23 cellular contexts compared by ENCODE assay signal in genomic region chr4:71202703-71203102, GRCh38.
A peak's percentile ranks its signal among the peaks of the same experiment; 100 is the strongest.
DNase-seq lines count a peak whose midpoint lies in the region; ATAC-seq, FAIRE-seq and TF ChIP-seq lines count a peak whose summit lies in the region.
"Had no signal": no experiment of that assay in that cellular context is flagged by ENCODE, and none has a peak within 500 bp of the region (broad histone marks: within the 10 kb centered on the region; RNA-seq: fewer than 3 reads in every experiment).

No MANE protein-coding gene starts in this region.

- intact Hi-C loops in K562 (cut with micrococcal nuclease) = no loop called here

- H3K27ac Mint-ChIP-seq in WTC11 = no peak overlapping the region
- H3K27ac Mint-ChIP-seq: CD4-positive, alpha-beta memory T cell had no signal

- H3K79me1 ChIP-seq in mesenchymal stem cell (replicated peaks; ENCODE audit: low read length, poor library complexity, severe bottlenecking) = peaks cover 21% of the 10 kb centered on the region

- H3K36me3 Mint-ChIP-seq in WTC11 = no peaks in the 10 kb centered on the region
- H3K36me3 Mint-ChIP-seq: CD4-positive, alpha-beta memory T cell had no signal

- no peak overlapping the region for H2BK15ac ChIP-seq in mesenchymal stem cell (ENCODE audit: low read depth, poor library complexity, severe bottlenecking)

- H2BK5ac ChIP-seq in mesenchymal stem cell (ENCODE audit: low read depth, low read length, poor library complexity, severe bottlenecking) = no peak overlapping the region

- H3K4me1 ChIP-seq in K562 (replicated peaks in 1 of 2; ENCODE audit: control insufficient read depth in 2 of 2, insufficient read depth in 2 of 2, low read length in 2 of 2) (peaks cover 0 to 22% of the 10 kb centered on the region in 2 experiments; a peak in 4 of 5 replicates), mesenchymal stem cell (ENCODE audit: control insufficient read depth, insufficient read depth, low read depth, low read length) (no peaks in the 10 kb centered on the region)

- H2BK12ac ChIP-seq in mesenchymal stem cell (ENCODE audit: low read length in 2 of 2) = no peak overlapping the region

- in situ Hi-C loops in K562 (cut with MboI) = no loop called here

- no TSS peak for BruUV-seq in K562 (replicated peaks; lab: Mats Ljungman, UMichigan)

- no peak overlapping the region for H3K18ac ChIP-seq in mesenchymal stem cell (ENCODE audit: low read depth in 1 of 2, low read length in 2 of 2)

- TF ChIP-seq CTCF in AG10803 (conservative IDR thresholded peaks at IDR 0.05; ENCODE audit: low read length) = no peak
- TF ChIP-seq CTCF in K562 (IDR thresholded peaks at IDR 0.05 in 2 of 3, conservative IDR thresholded peaks at IDR 0.05 in 1 of 3; ENCODE audit: insufficient read depth in 2 of 3, low read depth in 1 of 3, low read length in 3 of 3) = no peak
- TF ChIP-seq CTCF in WTC11 (IDR thresholded peaks at IDR 0.05) = no peak

- H3K23ac ChIP-seq in mesenchymal stem cell (ENCODE audit: low read length in 2 of 2) = no peak overlapping the region

- H3K27ac ChIP-seq in K562 (ENCODE audit: extremely low read depth, low read depth, low read length) (no peak overlapping the region; the same call in 2 of the 3 replicates), mesenchymal stem cell (ENCODE audit: low read length, poor library complexity, severe bottlenecking) (no peak overlapping the region)

- no peak overlapping the region for H3K4me2 ChIP-seq in K562 (ENCODE audit: insufficient read depth, low read length)
- H3K4me2 ChIP-seq in mesenchymal stem cell (ENCODE audit: low read length, poor library complexity, severe bottlenecking) = no peak overlapping the region

- no peak overlapping the region for H4K8ac ChIP-seq in mesenchymal stem cell (ENCODE audit: low read length)

- H3K4me3 ChIP-seq in AG10803 (ENCODE audit: low read length) (no peak overlapping the region), K562 (no peak overlapping the region), mesenchymal stem cell (ENCODE audit: insufficient read depth in 1 of 2, low read depth in 1 of 2, low read length in 2 of 2) (no peak overlapping the region)
- H3K4me3 ChIP-seq: GM12878 had no signal

- no peak overlapping the region for H3K4ac ChIP-seq in mesenchymal stem cell (ENCODE audit: low read depth in 1 of 2, low read length in 2 of 2)

- TF ChIP-seq RAD21 in K562 (CRISPR knock-in tag; conservative IDR thresholded peaks at IDR 0.05 in 1 of 2, IDR thresholded peaks at IDR 0.05 in 1 of 2) = no peak

- no peaks in the 10 kb centered on the region for H3K79me2 ChIP-seq in K562 (ENCODE audit: control insufficient read depth, insufficient read depth, low read length)

- H2BK120ac ChIP-seq in mesenchymal stem cell (ENCODE audit: low read depth, low read length) = no peak overlapping the region

- no peak overlapping the region for H4K91ac ChIP-seq in mesenchymal stem cell (ENCODE audit: low read length)

- no peaks in the 10 kb centered on the region for H3K9me1 ChIP-seq in K562 (ENCODE audit: control insufficient read depth, insufficient read depth, low read length)

- ATAC-seq in K562 (no peak), WTC11 (no peak)
- ATAC-seq: GM12878 had no signal

- H3K9me3 Mint-ChIP-seq in WTC11 = no peaks in the 10 kb centered on the region
- H3K9me3 Mint-ChIP-seq: CD4-positive, alpha-beta memory T cell had no signal

- peak; percentile 63 for DNase-seq in AG10803 (ENCODE audit: low read depth)
- DNase-seq in NCI-H226 = peak; percentile 39
- no peak for DNase-seq in K562 (ENCODE audit: extremely low read depth in 1 of 4, low spot score in 3 of 4)
- peak; percentile 39 for DNase-seq in mesenchymal stem cell
- DNase-seq in CD1c-positive myeloid dendritic cell (ENCODE audit: extremely low spot score) = no peak
- DNase-seq in stimulated activated CD8-positive, alpha-beta memory T cell treated with anti-CD3 and anti-CD28 coated beads, Interleukin-4, amount 100 ng/mL, for 48 hours = no peak
- no peak for DNase-seq in WTC11 (ENCODE audit: low spot score)
- no peak for DNase-seq in effector CD4-positive, alpha-beta T cell
- DNase-seq: 8988T; CD4-positive, alpha-beta memory T cell; DMS153; GF-D8; GOT3; KG1; MV-4-11; NCI-H1694 treated with DMSO at 0.1 percent for 48 hours; NCI-H2107; NCI-H2227 treated with DMSO at 0.1 percent for 48 hours; NCI-H524; NCI-H82; OCI-M1; SHP77 had no signal

- peak overlapping the region; percentile 53 for H2AFZ ChIP-seq in K562 (ENCODE audit: low read depth, low read length)
- no peak overlapping the region for H2AFZ ChIP-seq in mesenchymal stem cell (ENCODE audit: low read depth, low read length)

- H4K20me1 ChIP-seq in K562 (replicated peaks; ENCODE audit: control insufficient read depth, insufficient read depth, low read length) = no peaks in the 10 kb centered on the region

- H3K27me3 Mint-ChIP-seq in WTC11 (ENCODE audit: low read depth) = no peaks in the 10 kb centered on the region

- no peak overlapping the region for H3K4me3 Mint-ChIP-seq in WTC11
- H3K4me3 Mint-ChIP-seq: CD4-positive, alpha-beta memory T cell had no signal

- TF ChIP-seq EP300 in K562 (IDR thresholded peaks at IDR 0.05; ENCODE audit: low read length) = no peak

- no peaks in the 10 kb centered on the region for H3K9me3 ChIP-seq in K562 (replicated peaks; ENCODE audit: control insufficient read depth, insufficient read depth, low read depth, low read length)
- no peaks in the 10 kb centered on the region for H3K9me3 ChIP-seq in mesenchymal stem cell (ENCODE audit: control insufficient read depth, low read length)

- no peak overlapping the region for H3K9ac ChIP-seq in K562 (ENCODE audit: insufficient read depth in 1 of 2, low read depth in 2 of 2, low read length in 2 of 2)
- H3K9ac ChIP-seq in mesenchymal stem cell (ENCODE audit: low read length) = no peak overlapping the region

- FAIRE-seq in K562 (lab: Jason Lieb, UNC) = no peak
- FAIRE-seq: GM12878 had no signal

- no peak for TF ChIP-seq POLR2A in K562 (conservative IDR thresholded peaks at IDR 0.05)

- H3K14ac ChIP-seq in mesenchymal stem cell (ENCODE audit: low read length in 2 of 2) = no peak overlapping the region

- H3K27me3 ChIP-seq in K562 (ENCODE audit: control insufficient read depth in 2 of 2, insufficient read depth in 2 of 2, low read length in 2 of 2) (no peaks in the 10 kb centered on the region), mesenchymal stem cell (ENCODE audit: control insufficient read depth in 1 of 2, insufficient read depth in 1 of 2, low read length in 2 of 2) (no peaks in the 10 kb centered on the region)

- peaks cover 24% of the 10 kb centered on the region for H3K4me1 Mint-ChIP-seq in WTC11

- WGBS in K562 (ENCODE audit: insufficient coverage, low coverage, missing lambda C conversion rate) = 11% methylated on average over 2 of the region's 2 CpGs
- 100% methylated on average over 1 of the region's 2 CpGs for WGBS in mesenchymal stem cell

- POLR2A ChIA-PET in K562 (lab: Yijun Ruan, JAX) = no interaction called here
- POLR2A ChIA-PET in WTC11 (lab: Charles Lee) = no interaction called here

- no peaks in the 10 kb centered on the region for H3K36me3 ChIP-seq in K562 (ENCODE audit: control insufficient read depth, insufficient read depth, low read length)
- H3K36me3 ChIP-seq in mesenchymal stem cell (ENCODE audit: control insufficient read depth in 1 of 2, insufficient read depth in 2 of 2, low read depth in 1 of 2, low read length in 2 of 2) = no peaks in the 10 kb centered on the region

- no peak overlapping the region for H2AK5ac ChIP-seq in mesenchymal stem cell (ENCODE audit: low read length, severe bottlenecking)

- CTCF ChIA-PET in K562 (lab: Yijun Ruan, JAX; ENCODE audit: low intra/inter-chr PET ratio) = no interaction called here
- CTCF ChIA-PET in WTC11 (lab: Charles Lee) = interaction anchor here (1.2 kb wide), 1 partner anchor 27 kb away, joined by 4 read pairs; no protein-coding TSS in a partner anchor

TF ChIP-seq in K562, 482 proteins besides CTCF, POLR2A, EP300 and RAD21 (continues in another document):
- TF ChIP-seq FOXA3 (CRISPR knock-in tag; conservative IDR thresholded peaks at IDR 0.05 in 1 of 2, IDR thresholded peaks at IDR 0.05 in 1 of 2) = no peak
- no peak for TF ChIP-seq ZNF23 (CRISPR knock-in tag; IDR thresholded peaks at IDR 0.05)
- no peak for TF ChIP-seq GATAD2A (IDR thresholded peaks at IDR 0.05)

TF ChIP-seq in WTC11, 78 proteins besides CTCF, POLR2A, EP300 and RAD21 (continues in another document):
- TF ChIP-seq RORB (CRISPR knock-in tag; IDR thresholded peaks at IDR 0.05) (no peak), TCF7 (CRISPR knock-in tag; IDR thresholded peaks at IDR 0.05; ENCODE audit: low read depth) (no peak), SMAD4 (CRISPR knock-in tag; IDR thresholded peaks at IDR 0.05) (no peak), MXD4 (CRISPR knock-in tag; IDR thresholded peaks at IDR 0.05; ENCODE audit: borderline replicate concordance) (no peak), ZNF263 (CRISPR knock-in tag; IDR thresholded peaks at IDR 0.05; ENCODE audit: low read depth) (no peak), NFYB (CRISPR knock-in tag; conservative IDR thresholded peaks at IDR 0.05; ENCODE audit: low read depth) (no peak), SP1 (CRISPR knock-in tag; conservative IDR thresholded peaks at IDR 0.05) (no peak)
- TF ChIP-seq, protein P1, sequence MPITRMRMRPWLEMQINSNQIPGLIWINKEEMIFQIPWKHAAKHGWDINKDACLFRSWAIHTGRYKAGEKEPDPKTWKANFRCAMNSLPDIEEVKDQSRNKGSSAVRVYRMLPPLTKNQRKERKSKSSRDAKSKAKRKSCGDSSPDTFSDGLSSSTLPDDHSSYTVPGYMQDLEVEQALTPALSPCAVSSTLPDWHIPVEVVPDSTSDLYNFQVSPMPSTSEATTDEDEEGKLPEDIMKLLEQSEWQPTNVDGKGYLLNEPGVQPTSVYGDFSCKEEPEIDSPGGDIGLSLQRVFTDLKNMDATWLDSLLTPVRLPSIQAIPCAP (CRISPR knock-in tag; IDR thresholded peaks at IDR 0.05) = no peak
- TF ChIP-seq, protein P2, sequence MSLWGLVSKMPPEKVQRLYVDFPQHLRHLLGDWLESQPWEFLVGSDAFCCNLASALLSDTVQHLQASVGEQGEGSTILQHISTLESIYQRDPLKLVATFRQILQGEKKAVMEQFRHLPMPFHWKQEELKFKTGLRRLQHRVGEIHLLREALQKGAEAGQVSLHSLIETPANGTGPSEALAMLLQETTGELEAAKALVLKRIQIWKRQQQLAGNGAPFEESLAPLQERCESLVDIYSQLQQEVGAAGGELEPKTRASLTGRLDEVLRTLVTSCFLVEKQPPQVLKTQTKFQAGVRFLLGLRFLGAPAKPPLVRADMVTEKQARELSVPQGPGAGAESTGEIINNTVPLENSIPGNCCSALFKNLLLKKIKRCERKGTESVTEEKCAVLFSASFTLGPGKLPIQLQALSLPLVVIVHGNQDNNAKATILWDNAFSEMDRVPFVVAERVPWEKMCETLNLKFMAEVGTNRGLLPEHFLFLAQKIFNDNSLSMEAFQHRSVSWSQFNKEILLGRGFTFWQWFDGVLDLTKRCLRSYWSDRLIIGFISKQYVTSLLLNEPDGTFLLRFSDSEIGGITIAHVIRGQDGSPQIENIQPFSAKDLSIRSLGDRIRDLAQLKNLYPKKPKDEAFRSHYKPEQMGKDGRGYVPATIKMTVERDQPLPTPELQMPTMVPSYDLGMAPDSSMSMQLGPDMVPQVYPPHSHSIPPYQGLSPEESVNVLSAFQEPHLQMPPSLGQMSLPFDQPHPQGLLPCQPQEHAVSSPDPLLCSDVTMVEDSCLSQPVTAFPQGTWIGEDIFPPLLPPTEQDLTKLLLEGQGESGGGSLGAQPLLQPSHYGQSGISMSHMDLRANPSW (CRISPR knock-in tag; conservative IDR thresholded peaks at IDR 0.05; ENCODE audit: low read depth) = no peak

Comparison
In these comparisons a context has a peak if more than half of its experiments do, and no peak if none do; other contexts are left out.
1. DNase-seq: peak in AG10803 (single experiment), NCI-H226 (single experiment) and mesenchymal stem cell (single experiment); none in K562 (0 of 4), CD1c-positive myeloid dendritic cell (single experiment), stimulated activated CD8-positive, alpha-beta memory T cell treated with anti-CD3 and anti-CD28 coated beads, Interleukin-4, amount 100 ng/mL, for 48 hours (single experiment), WTC11 (single experiment) and effector CD4-positive, alpha-beta T cell (single experiment).